Comparison of ENCODE assay signal across 8 cellular contexts in the genomic region with DNA sequence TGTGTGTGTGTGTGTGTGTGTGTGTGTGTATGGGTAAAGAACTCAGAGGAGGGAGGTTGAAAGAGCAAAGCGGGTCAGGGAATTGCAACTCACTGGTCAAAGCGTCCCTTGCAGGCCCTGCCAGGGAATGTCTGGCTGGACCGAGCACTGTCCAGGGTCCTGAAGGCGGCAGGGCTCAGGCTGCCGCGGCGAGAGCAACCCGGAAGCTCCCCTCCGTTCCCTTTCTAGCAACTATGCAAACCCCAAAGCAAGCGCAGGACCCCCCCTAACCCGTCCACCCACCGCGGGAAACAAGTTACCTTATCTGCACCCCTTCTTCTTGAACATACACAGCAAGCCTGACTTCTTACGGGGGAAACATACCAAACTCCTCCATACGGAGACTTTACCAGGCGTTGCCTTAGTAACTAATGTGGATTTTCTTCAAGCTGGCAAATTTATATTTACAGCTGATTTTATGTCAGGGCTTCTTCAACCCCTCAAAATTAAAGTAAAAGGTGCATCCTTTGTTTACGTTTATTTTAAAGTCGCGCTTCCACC. TPM values are rescaled to one million over a fixed set of nuclear protein-coding genes. Genes with fewer than 3 reads are reported as not detected.
DNase-seq lines count a peak whose midpoint lies in the region; ATAC-seq and TF ChIP-seq lines count a peak whose summit lies in the region.

No MANE protein-coding gene starts in this region.

- H3K4me3 Mint-ChIP-seq in osteocyte (ENCODE audit: unreplicated experiment) = peak overlapping the region; percentile 32
- H3K4me3 Mint-ChIP-seq in stimulated activated naive B cell treated with anti-CD40 and anti-IgM and Interleukin-4, amounts not matched to agents 10 μg/mL and 1 μg/mL and 100 μg/mL, for 72 hours = no peak overlapping the region

- peaks cover 3% of the 10 kb centered on the region for H3K4me1 Mint-ChIP-seq in osteocyte (ENCODE audit: unreplicated experiment)
- peaks cover 3 to 20% of the 10 kb centered on the region in 2 donors for H3K4me1 Mint-ChIP-seq in stimulated activated naive B cell treated with anti-CD40 and anti-IgM and Interleukin-4, amounts not matched to agents 10 μg/mL and 1 μg/mL and 100 μg/mL, for 72 hours

- no peaks in the 10 kb centered on the region for H3K4me1 ChIP-seq in BE2C

- H3K36me3 Mint-ChIP-seq in osteocyte (ENCODE audit: unreplicated experiment) = no peaks in the 10 kb centered on the region
- H3K36me3 Mint-ChIP-seq in stimulated activated naive B cell treated with anti-CD40 and anti-IgM and Interleukin-4, amounts not matched to agents 10 μg/mL and 1 μg/mL and 100 μg/mL, for 72 hours = no peaks in the 10 kb centered on the region

- peak; percentile 14 for DNase-seq in BE2C
- DNase-seq in LHCN-M2 (ENCODE audit: low read depth) = peak; percentile 50
- DNase-seq in activated T-cell treated with anti-CD3 and anti-CD28 coated beads, Interleukin-2, amount 50 U/mL, for 48 hours = peak; percentile 37 to 50
- peak; percentile 20 for DNase-seq in globus pallidus (ENCODE audit: low spot score)
- DNase-seq in osteocyte (ENCODE audit: extremely low spot score, unreplicated experiment) = peak; percentile 88
- no peak for DNase-seq in stimulated activated naive B cell treated with anti-CD40 and anti-IgM and Interleukin-4, amounts not matched to agents 10 μg/mL and 1 μg/mL and 100 μg/mL, for 72 hours
- DNase-seq in activated gamma-delta T cell (lab: John Stamatoyannopoulos, UW) = no peak

- H3K27me3 Mint-ChIP-seq in osteocyte (ENCODE audit: unreplicated experiment) = peaks cover 8% of the 10 kb centered on the region
- peaks cover 50 to 60% of the 10 kb centered on the region in 2 donors for H3K27me3 Mint-ChIP-seq in stimulated activated naive B cell treated with anti-CD40 and anti-IgM and Interleukin-4, amounts not matched to agents 10 μg/mL and 1 μg/mL and 100 μg/mL, for 72 hours

- no peaks in the 10 kb centered on the region for H3K9me3 Mint-ChIP-seq in osteocyte (ENCODE audit: unreplicated experiment)
- H3K9me3 Mint-ChIP-seq in stimulated activated naive B cell treated with anti-CD40 and anti-IgM and Interleukin-4, amounts not matched to agents 10 μg/mL and 1 μg/mL and 100 μg/mL, for 72 hours = peaks cover 4 to 9% of the 10 kb centered on the region in 2 donors

- peak; percentile 63 for ATAC-seq in GM19463 (IDR thresholded peaks at IDR 0.05; ENCODE audit: unreplicated experiment)
- ATAC-seq in stimulated activated naive B cell treated with anti-CD40 and anti-IgM and Interleukin-4, amounts not matched to agents 10 μg/mL and 1 μg/mL and 100 μg/mL, for 72 hours (replicated peaks) = no peak

- no peaks in the 10 kb centered on the region for H3K36me3 ChIP-seq in BE2C

- H3K27me3 ChIP-seq in BE2C = peaks cover 64% of the 10 kb centered on the region

- no peak overlapping the region for H3K27ac Mint-ChIP-seq in osteocyte (ENCODE audit: unreplicated experiment)
- H3K27ac Mint-ChIP-seq in stimulated activated naive B cell treated with anti-CD40 and anti-IgM and Interleukin-4, amounts not matched to agents 10 μg/mL and 1 μg/mL and 100 μg/mL, for 72 hours = no peak overlapping the region

- H3K9me3 ChIP-seq in BE2C = no peaks in the 10 kb centered on the region

- no peak for TF ChIP-seq CTCF in BE2C (IDR thresholded peaks at IDR 0.05; ENCODE audit: low read depth, low read length)
- no peak for TF ChIP-seq CTCF in osteocyte (IDR thresholded peaks at IDR 0.05)

- no peak overlapping the region for H3K4me3 ChIP-seq in BE2C (ENCODE audit: low read depth, low read length)

RNA-seq across cellular contexts. Expression of a gene that starts 0.5 kb away (rescaled TPM):
- 0.22 TPM for polyA plus RNA-seq in BE2C (2012; ENCODE audit: insufficient read depth, insufficient read length, low read depth)
- total RNA-seq in LHCN-M2 (2014; rRNA removed) = under 0.01 and 0.06 TPM in 2 replicates
- polyA plus RNA-seq in LHCN-M2 (2012) = not detected
- not detected in 2 replicates for total RNA-seq in osteocyte

Comparison
In these comparisons a context has a peak if more than half of its experiments do, and no peak if none do; other contexts are left out.
1. DNase-seq: peak in BE2C (single experiment), LHCN-M2 (single experiment), activated T-cell treated with anti-CD3 and anti-CD28 coated beads, Interleukin-2, amount 50 U/mL, for 48 hours (2 of 2), globus pallidus (single experiment) and osteocyte (single experiment); none in stimulated activated naive B cell treated with anti-CD40 and anti-IgM and Interleukin-4, amounts not matched to agents 10 μg/mL and 1 μg/mL and 100 μg/mL, for 72 hours (single experiment) and activated gamma-delta T cell (single experiment).